ENCODE assay signal across 1 cellular context in genomic region chr10:76550806-76551205, GRCh38.
TF ChIP-seq lines count a peak whose summit lies in the region.

No MANE protein-coding gene starts in this region.

TF ChIP-seq in IMR-90, 13 proteins besides CTCF, POLR2A, EP300 and RAD21 (continued from another document):
- TF ChIP-seq, protein P1, sequence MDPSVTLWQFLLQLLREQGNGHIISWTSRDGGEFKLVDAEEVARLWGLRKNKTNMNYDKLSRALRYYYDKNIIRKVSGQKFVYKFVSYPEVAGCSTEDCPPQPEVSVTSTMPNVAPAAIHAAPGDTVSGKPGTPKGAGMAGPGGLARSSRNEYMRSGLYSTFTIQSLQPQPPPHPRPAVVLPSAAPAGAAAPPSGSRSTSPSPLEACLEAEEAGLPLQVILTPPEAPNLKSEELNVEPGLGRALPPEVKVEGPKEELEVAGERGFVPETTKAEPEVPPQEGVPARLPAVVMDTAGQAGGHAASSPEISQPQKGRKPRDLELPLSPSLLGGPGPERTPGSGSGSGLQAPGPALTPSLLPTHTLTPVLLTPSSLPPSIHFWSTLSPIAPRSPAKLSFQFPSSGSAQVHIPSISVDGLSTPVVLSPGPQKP (IDR thresholded peaks at IDR 0.05; ENCODE audit: borderline replicate concordance, low read depth, low read length) = no peak
- TF ChIP-seq MXI1 (IDR thresholded peaks at IDR 0.05; ENCODE audit: borderline replicate concordance, low read depth, low read length) (no peak), FOS (IDR thresholded peaks at IDR 0.05; ENCODE audit: low read depth, low read length) (no peak), USF2 (IDR thresholded peaks at IDR 0.05; ENCODE audit: low read depth, low read length) (no peak), MAFK (IDR thresholded peaks at IDR 0.05; ENCODE audit: low read depth, low read length) (no peak)
